ENCODE assay signal across 5 cellular contexts in genomic region chr9:120640874-120641273, GRCh38.
DNase-seq lines count a peak whose midpoint lies in the region; ATAC-seq, FAIRE-seq and TF ChIP-seq lines count a peak whose summit lies in the region.
"Not testable (repeated sequence)": the region's sequence is repeated elsewhere in the genome, so short reads cannot be mapped to it uniquely, and the experiment has no call there.

No MANE protein-coding gene starts in this region.

- H4K20me1 ChIP-seq in K562 (replicated peaks; ENCODE audit: control insufficient read depth, insufficient read depth, low read length); HepG2 (ENCODE audit: insufficient read depth, low read length): not testable (repeated sequence)

- CTCF ChIA-PET in A549 (lab: Yijun Ruan, JAX), result interaction anchor here (0.8 kb wide), 1 partner anchor 12 kb away, joined by 3 read pairs; no protein-coding TSS in a partner anchor
- CTCF ChIA-PET in HEK293 (lab: Yijun Ruan, JAX); K562 (lab: Yijun Ruan, JAX; ENCODE audit: low intra/inter-chr PET ratio); HepG2 (lab: Yijun Ruan, JAX; ENCODE audit: low intra/inter-chr PET ratio, low total read pairs): not testable (repeated sequence)

- in situ Hi-C loops in K562 (cut with MboI); HepG2 (cut with HindIII; ENCODE audit: extremely low pct_ligation_motif_present, low pct_unique_long_range_greater_than_20kb): not testable (repeated sequence)

- TF ChIP-seq POLR2A in A549 (IDR thresholded peaks at IDR 0.05; ENCODE audit: low read length); K562 (conservative IDR thresholded peaks at IDR 0.05); HepG2 (IDR thresholded peaks at IDR 0.05; ENCODE audit: insufficient read depth in 1 of 2, low read depth in 2 of 2, low read length in 2 of 2): not testable (repeated sequence)

- not testable (repeated sequence) for H3K4me2 ChIP-seq in A549; K562 (ENCODE audit: insufficient read depth, low read length); HepG2 (ENCODE audit: low read depth, low read length)

- peak overlapping the region in 1 of 2 experiments; percentile 23; a peak in 1 of 6 replicates for H3K27ac ChIP-seq in A549
- not testable (repeated sequence) for H3K27ac ChIP-seq in HEK293 (ENCODE audit: extremely low read depth, low read depth, low read length); K562 (ENCODE audit: extremely low read depth, low read depth, low read length); HepG2 (ENCODE audit: extremely low read length, insufficient read depth, low read length)
- peak overlapping the region; percentile 38 for H3K27ac ChIP-seq in neutrophil

- H3K79me2 ChIP-seq in K562 (ENCODE audit: control insufficient read depth, insufficient read depth, low read length); HepG2 (ENCODE audit: insufficient read depth, low read length): not testable (repeated sequence)

- WGBS in A549 (ENCODE audit: missing lambda C conversion rate), result 86% methylated on average over 1 of the region's 1 CpG
- WGBS in K562 (ENCODE audit: insufficient coverage, low coverage, missing lambda C conversion rate), result 72% methylated on average over 1 of the region's 1 CpG
- WGBS in HepG2 (ENCODE audit: low lambda C conversion rate), result 100% methylated on average over 1 of the region's 1 CpG

- POLR2A ChIA-PET in A549 (lab: Yijun Ruan, JAX); HEK293 (lab: Yijun Ruan, JAX); K562 (lab: Yijun Ruan, JAX); HepG2 (lab: Yijun Ruan, JAX): not testable (repeated sequence)

- intact Hi-C loops in K562 (cut with micrococcal nuclease); HepG2 (cut with micrococcal nuclease; ENCODE audit: unreplicated experiment): not testable (repeated sequence)

- peaks cover 66% of the 10 kb centered on the region for H3K4me1 ChIP-seq in A549
- H3K4me1 ChIP-seq in HEK293 (ENCODE audit: control insufficient read depth, insufficient read depth, low read length); K562 (replicated peaks in 1 of 2; ENCODE audit: control insufficient read depth in 2 of 2, insufficient read depth in 2 of 2, low read length in 2 of 2): not testable (repeated sequence)
- H3K4me1 ChIP-seq in HepG2 (ENCODE audit: insufficient read depth, low read length), result peaks cover 44% of the 10 kb centered on the region
- peaks cover 7 to 16% of the 10 kb centered on the region in 2 experiments for H3K4me1 ChIP-seq in neutrophil (ENCODE audit: control insufficient read depth in 1 of 2, insufficient read depth in 1 of 2, low read depth in 1 of 2, low read length in 1 of 2)

- not testable (repeated sequence) for H2AFZ ChIP-seq in K562 (ENCODE audit: low read depth, low read length); HepG2 (ENCODE audit: low read length)

- not testable (repeated sequence) for H3K4me3 ChIP-seq in A549; HEK293 (ENCODE audit: low read depth, low read length); K562; HepG2 (replicated peaks in 1 of 3; ENCODE audit: insufficient read depth in 1 of 3, low read depth in 2 of 3, low read length in 3 of 3); neutrophil (ENCODE audit: low read depth in 1 of 2, low read length in 1 of 2)

- not testable (repeated sequence) for DNase-seq in A549 (ENCODE audit: low read depth in 1 of 2, low spot score in 1 of 2); K562 (ENCODE audit: extremely low read depth in 1 of 4, low spot score in 3 of 4); HepG2 (ENCODE audit: low spot score)

- H3K9ac ChIP-seq in K562 (ENCODE audit: insufficient read depth in 1 of 2, low read depth in 2 of 2, low read length in 2 of 2); HepG2 (ENCODE audit: insufficient read depth, low read depth, low read length): not testable (repeated sequence)

- not testable (repeated sequence) for H3K27me3 ChIP-seq in K562 (ENCODE audit: control insufficient read depth in 2 of 2, insufficient read depth in 2 of 2, low read length in 2 of 2); HepG2 (ENCODE audit: control insufficient read depth in 1 of 2, insufficient read depth in 2 of 2, low read length in 2 of 2); neutrophil

- not testable (repeated sequence) for H3K36me3 ChIP-seq in HEK293 (ENCODE audit: control insufficient read depth in 2 of 2, insufficient read depth in 1 of 2, low read length in 2 of 2); K562 (ENCODE audit: control insufficient read depth, insufficient read depth, low read length); HepG2 (replicated peaks in 1 of 2; ENCODE audit: control insufficient read depth in 1 of 2, insufficient read depth in 2 of 2, low read length in 2 of 2)
- peaks cover 84% of the 10 kb centered on the region for H3K36me3 ChIP-seq in neutrophil

- not testable (repeated sequence) for ATAC-seq in A549, K562, HepG2

- H3K9me3 ChIP-seq in A549; HEK293 (ENCODE audit: control insufficient read depth, insufficient read depth, low read depth, low read length); K562 (replicated peaks; ENCODE audit: control insufficient read depth, insufficient read depth, low read depth, low read length); HepG2 (ENCODE audit: low read length); neutrophil: not testable (repeated sequence)

- FAIRE-seq in A549 (lab: Jason Lieb, UNC); K562 (lab: Jason Lieb, UNC); HepG2 (lab: Jason Lieb, UNC): not testable (repeated sequence)

- not testable (repeated sequence) for H3K9me1 ChIP-seq in K562 (ENCODE audit: control insufficient read depth, insufficient read depth, low read length)

- TF ChIP-seq EP300 in A549 (IDR thresholded peaks at IDR 0.05); K562 (IDR thresholded peaks at IDR 0.05; ENCODE audit: low read length); HepG2 (IDR thresholded peaks at IDR 0.05; ENCODE audit: low read depth in 2 of 2, low read length in 2 of 2); HepG2 (CRISPR knock-in tag; IDR thresholded peaks at IDR 0.05; ENCODE audit: borderline replicate concordance): not testable (repeated sequence)

- not testable (repeated sequence) for BruUV-seq in K562 (replicated peaks; lab: Mats Ljungman, UMichigan); HepG2 (replicated peaks; lab: Mats Ljungman, UMichigan)

- not testable (repeated sequence) for TF ChIP-seq RAD21 in A549 (conservative IDR thresholded peaks at IDR 0.05 in 1 of 2, IDR thresholded peaks at IDR 0.05 in 1 of 2); K562 (CRISPR knock-in tag; conservative IDR thresholded peaks at IDR 0.05 in 1 of 2, IDR thresholded peaks at IDR 0.05 in 1 of 2); HepG2 (CRISPR knock-in tag; IDR thresholded peaks at IDR 0.05)

- TF ChIP-seq CTCF in A549 (IDR thresholded peaks at IDR 0.05); HEK293 (tag by site-specific recombination; IDR thresholded peaks at IDR 0.05); K562 (IDR thresholded peaks at IDR 0.05 in 2 of 3, conservative IDR thresholded peaks at IDR 0.05 in 1 of 3; ENCODE audit: insufficient read depth in 2 of 3, low read depth in 1 of 3, low read length in 3 of 3); HepG2 (CRISPR knock-in tag; IDR thresholded peaks at IDR 0.05); neutrophil (IDR thresholded peaks at IDR 0.05): not testable (repeated sequence)

TF ChIP-seq in A549, 52 proteins besides CTCF, POLR2A, EP300 and RAD21:
- 0 out of 2 replicates have a peak, but pooled peaks have one; percentile 53 for TF ChIP-seq KDM1A (IDR thresholded peaks at IDR 0.05; ENCODE audit: low read depth)

TF ChIP-seq in HEK293, 187 proteins besides CTCF, POLR2A, EP300 and RAD21:
- 0 out of 2 replicates have a peak, but pooled peaks have one; percentile 26 for TF ChIP-seq ZNF146 (tag by site-specific recombination; IDR thresholded peaks at IDR 0.05)

TF ChIP-seq in K562, 482 proteins besides CTCF, POLR2A, EP300 and RAD21:
- peak; percentile 86 for TF ChIP-seq ZNF146 (CRISPR knock-in tag; IDR thresholded peaks at IDR 0.05; ENCODE audit: unreplicated experiment)
- TF ChIP-seq RBM25 (IDR thresholded peaks at IDR 0.05; ENCODE audit: low read depth, low read length, severe bottlenecking), result peak; percentile 16

TF ChIP-seq in HepG2, 621 proteins besides CTCF, POLR2A, EP300 and RAD21:
- 0 out of 2 replicates have a peak, but pooled peaks have one; percentile 52 for TF ChIP-seq ZNF260 (CRISPR knock-in tag; IDR thresholded peaks at IDR 0.05; ENCODE audit: borderline replicate concordance, low read depth)
